ENCODE assay signal across 1 cellular context in genomic region chr10:88032566-88032965, GRCh38.
TF ChIP-seq lines count a peak whose summit lies in the region.

No MANE protein-coding gene starts in this region.

TF ChIP-seq in SK-N-SH, 30 proteins besides CTCF, POLR2A, EP300 and RAD21 (continued from another document):
- TF ChIP-seq TCF12 (IDR thresholded peaks at IDR 0.05) = peak; percentile 59
TF ChIP-seq in SK-N-SH: peak in this region for 4.
